In the genomic region with DNA sequence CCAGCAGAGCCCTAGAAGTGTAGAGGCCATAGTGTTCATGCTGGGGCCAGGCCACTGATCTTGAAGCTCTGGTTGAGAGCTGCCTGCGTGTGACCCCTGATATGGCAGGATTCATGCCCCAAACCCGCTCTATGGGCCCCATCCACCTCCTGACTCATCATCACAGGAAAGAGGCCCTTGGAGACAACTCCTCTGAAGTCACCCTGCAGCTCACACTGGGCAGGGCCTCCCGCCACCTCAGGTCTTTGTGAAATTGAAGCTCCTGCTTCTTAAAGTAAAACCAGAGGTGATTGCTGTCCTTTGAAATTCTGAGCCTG, we compare ENCODE assay signal across 1 cellular context.
TF ChIP-seq lines count a peak whose summit lies in the region.

No MANE protein-coding gene starts in this region.

TF ChIP-seq in endothelial cell of umbilical vein, 7 proteins besides CTCF, POLR2A, EP300 and RAD21:
- peak; percentile 14 for TF ChIP-seq FOS (IDR thresholded peaks at IDR 0.05; ENCODE audit: borderline replicate concordance, insufficient read depth, low read length)
- TF ChIP-seq EZH2 (IDR thresholded peaks at IDR 0.05; ENCODE audit: borderline replicate concordance, low read depth, low read length, severe bottlenecking): no peak
